Comparison of ENCODE assay signal across 19 cellular contexts in the genomic region with DNA sequence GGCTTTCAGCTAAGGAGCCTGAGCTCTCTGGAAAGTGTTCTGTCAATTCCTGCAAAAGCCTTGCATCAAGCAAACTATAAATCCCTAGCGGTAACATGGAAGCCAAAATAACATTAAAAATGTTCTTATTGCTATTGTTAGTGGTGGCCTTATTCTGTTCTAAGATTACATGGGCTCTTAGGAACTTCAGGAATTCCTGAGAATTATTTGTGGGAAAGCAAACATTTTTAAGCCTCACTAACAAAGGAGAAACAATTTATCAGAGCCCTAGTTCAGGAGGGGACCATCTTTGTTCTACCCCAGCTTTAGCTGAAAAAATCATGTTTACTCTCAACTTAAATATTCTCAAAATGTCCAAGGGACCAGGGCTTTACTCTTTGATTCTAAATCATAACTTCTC.
DNase-seq lines count a peak whose midpoint lies in the region; ATAC-seq, FAIRE-seq and TF ChIP-seq lines count a peak whose summit lies in the region.
"Had no signal": no experiment of that assay in that cellular context is flagged by ENCODE, and none has a peak within 500 bp of the region (broad histone marks: within the 10 kb centered on the region; RNA-seq: fewer than 3 reads in every experiment).

No MANE protein-coding gene starts in this region.

- no peaks in the 10 kb centered on the region for H3K9me3 ChIP-seq in H1 (ENCODE audit: insufficient read depth in 2 of 2, low read depth in 1 of 2, low read length in 1 of 2)
- no peaks in the 10 kb centered on the region for H3K9me3 ChIP-seq in pancreas
- H3K9me3 ChIP-seq in MG63, result no peaks in the 10 kb centered on the region

- POLR2A ChIA-PET in H1 (lab: Charles Lee; ENCODE audit: partially characterized antibody), result no interaction called here

- H4K5ac ChIP-seq in H1 (ENCODE audit: insufficient read length, low read depth, low read length) (no peak overlapping the region), mesendoderm (ENCODE audit: low read length) (no peak overlapping the region)

- FAIRE-seq in H1 (lab: Jason Lieb, UNC) (no peak), pancreas (lab: Jason Lieb, UNC) (no peak)
- FAIRE-seq: G401.6 had no signal

- H3K79me1 ChIP-seq in H1 (ENCODE audit: low read depth, low read length), result no peaks in the 10 kb centered on the region
- H3K79me1 ChIP-seq in mesendoderm (ENCODE audit: low read length), result no peaks in the 10 kb centered on the region

- H3K79me2 ChIP-seq in H1 (ENCODE audit: control insufficient read depth in 1 of 2, insufficient read depth in 2 of 2, low read length in 2 of 2) (no peaks in the 10 kb centered on the region), mesendoderm (ENCODE audit: control insufficient read depth, insufficient read depth, low read length) (no peaks in the 10 kb centered on the region)

- TF ChIP-seq RAD21 in Ishikawa (IDR thresholded peaks at IDR 0.05; ENCODE audit: low read depth) (no peak), H1 (IDR thresholded peaks at IDR 0.05 in 1 of 2, conservative IDR thresholded peaks at IDR 0.05 in 1 of 2; ENCODE audit: low read depth in 2 of 2, low read length in 2 of 2) (no peak)

- H3K23me2 ChIP-seq in H1 (ENCODE audit: low read depth, low read length), result no peaks in the 10 kb centered on the region

- H2AK5ac ChIP-seq in H1 (ENCODE audit: low read depth, low read length), result no peak overlapping the region
- H2AK5ac ChIP-seq in mesendoderm (ENCODE audit: low read length), result no peak overlapping the region

- no peak overlapping the region for H4K91ac ChIP-seq in H1 (replicated peaks; ENCODE audit: insufficient read length, low read length)

- intact Hi-C loops in pancreas (cut with DNase I), result no loop called here

- no peak overlapping the region for H2BK12ac ChIP-seq in H1 (ENCODE audit: low read depth, low read length)

- no peaks in the 10 kb centered on the region for H3K36me3 ChIP-seq in H1 (ENCODE audit: control insufficient read depth in 2 of 4, insufficient read depth in 4 of 4, low read length in 3 of 4)
- no peaks in the 10 kb centered on the region for H3K36me3 ChIP-seq in mesendoderm (ENCODE audit: control insufficient read depth, insufficient read depth, low read length)
- H3K36me3 ChIP-seq in pancreas, result no peaks in the 10 kb centered on the region
- no peaks in the 10 kb centered on the region for H3K36me3 ChIP-seq in MG63
- H3K36me3 ChIP-seq: cardiac muscle cell had no signal

- H3K18ac ChIP-seq in H1 (ENCODE audit: extremely low read depth, low read length), result no peak overlapping the region
- H3K18ac ChIP-seq in mesendoderm (ENCODE audit: low read length), result no peak overlapping the region

- H2BK120ac ChIP-seq in H1 (replicated peaks; ENCODE audit: low read depth, low read length) (no peak overlapping the region), mesendoderm (ENCODE audit: low read depth, low read length) (no peak overlapping the region)

- no peak overlapping the region for H3K4me3 ChIP-seq in H1 (ENCODE audit: extremely low read depth in 1 of 4, insufficient read depth in 2 of 4, low read depth in 3 of 4, low read length in 4 of 4)
- H3K4me3 ChIP-seq in mesendoderm (ENCODE audit: low read length), result no peak overlapping the region
- no peak overlapping the region for H3K4me3 ChIP-seq in pancreas
- H3K4me3 ChIP-seq in MG63, result no peak overlapping the region
- H3K4me3 ChIP-seq: cardiac muscle cell had no signal

- peak overlapping the region; percentile 84; the same call in 1 of the 2 replicates for H2AFZ ChIP-seq in H1 (ENCODE audit: low read length)

- H2BK5ac ChIP-seq in H1 (ENCODE audit: low read depth, low read length), result no peak overlapping the region
- H2BK5ac ChIP-seq in mesendoderm (ENCODE audit: low read length), result no peak overlapping the region

- H3K9ac ChIP-seq in H1 (replicated peaks in 1 of 4; ENCODE audit: extremely low read depth in 1 of 4, low read depth in 3 of 4, low read length in 3 of 4) (no peak overlapping the region), mesendoderm (ENCODE audit: low read length) (no peak overlapping the region)

- peak; percentile 34 for DNase-seq in A172 (ENCODE audit: low spot score)
- DNase-seq in H1 (ENCODE audit: low read depth in 1 of 2, low spot score in 2 of 2), result no peak
- DNase-seq in mesendoderm, result peak; percentile 52
- DNase-seq in middle frontal gyrus (ENCODE audit: extremely low spot score, low spot score), result no peak
- no peak for DNase-seq in pancreas
- DNase-seq in MG63, result no peak
- DNase-seq in cortex of kidney (lab: John Stamatoyannopoulos, UW), result no peak
- DNase-seq: activated naive CD4-positive, alpha-beta T cell; GOT3; head of caudate nucleus; left cardiac atrium; NCI-H1436; retina; stimulated activated CD4-positive, alpha-beta T cell treated with anti-CD3 and anti-CD28 coated beads, Interleukin-2, amount 100 ng/mL, for 24 hours had no signal

- H3K23ac ChIP-seq in H1 (ENCODE audit: insufficient read length) (no peak overlapping the region), mesendoderm (ENCODE audit: low read length) (no peak overlapping the region)

- no peak overlapping the region for H3K4ac ChIP-seq in H1 (replicated peaks; ENCODE audit: insufficient read length, low read depth, low read length)
- H3K4ac ChIP-seq in mesendoderm (ENCODE audit: low read depth, low read length), result no peak overlapping the region

- 94% methylated on average over 1 of the region's 1 CpG; no CpG with 5 or more reads in 1 of the 2 experiments for WGBS in H1 (ENCODE audit: extremely low coverage in 1 of 2, insufficient coverage in 1 of 2, insufficient read length in 1 of 2, insufficient replicate concordance in 2 of 2, low coverage in 1 of 2, low lambda C conversion rate in 2 of 2, missing lambda C conversion rate in 1 of 2), 2 experiments
- no CpG with 5 or more reads among the region's 1 CpG for WGBS in mesendoderm (ENCODE audit: extremely low coverage, insufficient coverage, low lambda C conversion rate)
- WGBS in pancreas, 2 donors, result 79 to 91% methylated on average over 1 of the region's 1 CpG

- no peak overlapping the region for H4K8ac ChIP-seq in H1 (ENCODE audit: extremely low read depth, insufficient read depth, low read length)
- H4K8ac ChIP-seq in mesendoderm (ENCODE audit: low read depth, low read length), result no peak overlapping the region

- H3K27me3 ChIP-seq in H1 (replicated peaks in 1 of 4; ENCODE audit: control insufficient read depth in 3 of 4, extremely low read depth in 1 of 4, insufficient read depth in 3 of 4, low read length in 3 of 4) (no peaks in the 10 kb centered on the region), mesendoderm (ENCODE audit: insufficient read depth, low read length, poor library complexity) (no peaks in the 10 kb centered on the region), pancreas (no peaks in the 10 kb centered on the region), MG63 (no peaks in the 10 kb centered on the region)
- H3K27me3 ChIP-seq: cardiac muscle cell had no signal

- no peak for TF ChIP-seq EP300 in Ishikawa (IDR thresholded peaks at IDR 0.05; ENCODE audit: borderline replicate concordance)
- TF ChIP-seq EP300 in H1 (IDR thresholded peaks at IDR 0.05; ENCODE audit: borderline replicate concordance in 1 of 2, low read depth in 2 of 2, low read length in 2 of 2), result no peak

- H3K4me1 ChIP-seq in H1 (replicated peaks in 1 of 4; ENCODE audit: control insufficient read depth in 3 of 4, insufficient read depth in 4 of 4, low read length in 3 of 4) (no peaks in the 10 kb centered on the region), mesendoderm (ENCODE audit: control insufficient read depth, low read depth, low read length) (no peaks in the 10 kb centered on the region), pancreas (no peaks in the 10 kb centered on the region)

- ATAC-seq in pancreas, result no peak
- ATAC-seq: left cardiac atrium had no signal

- no peak for TF ChIP-seq POLR2A in H1 (IDR thresholded peaks at IDR 0.05; ENCODE audit: control extremely low read depth in 1 of 2, low read depth in 2 of 2, low read length in 2 of 2)

- H4K20me1 ChIP-seq in H1 (replicated peaks in 1 of 2; ENCODE audit: control insufficient read depth in 1 of 2, insufficient read depth in 2 of 2, low read length in 2 of 2), result no peaks in the 10 kb centered on the region

- H2BK15ac ChIP-seq in H1 (ENCODE audit: low read length) (no peak overlapping the region), mesendoderm (replicated peaks; ENCODE audit: low read depth) (no peak overlapping the region)

- no peak overlapping the region for H3K4me2 ChIP-seq in H1 (ENCODE audit: insufficient read depth in 1 of 2, low read depth in 2 of 2, low read length in 2 of 2)
- no peak overlapping the region for H3K4me2 ChIP-seq in mesendoderm (ENCODE audit: low read length)

- H2BK20ac ChIP-seq in H1 (ENCODE audit: low read length), result no peak overlapping the region

- CTCF ChIA-PET in H1 (lab: Charles Lee; ENCODE audit: partially characterized antibody), result interaction anchor here (1.1 to 1.2 kb wide), 2 partner anchors 23 to 134 kb away, joined by 3 to 4 read pairs; no protein-coding TSS in a partner anchor

- H3K27ac ChIP-seq in H1 (ENCODE audit: low read depth, low read length) (no peak overlapping the region), mesendoderm (ENCODE audit: low read depth, low read length) (no peak overlapping the region), pancreas (no peak overlapping the region)
- H3K27ac ChIP-seq: 22Rv1, cardiac muscle cell, VCaP had no signal

- no peak overlapping the region for H3K14ac ChIP-seq in H1 (ENCODE audit: insufficient read length)

- no peak overlapping the region for H3K56ac ChIP-seq in H1 (replicated peaks; ENCODE audit: insufficient read length, low read depth, low read length)
- H3K56ac ChIP-seq in mesendoderm (ENCODE audit: low read length), result no peak overlapping the region

- no peak for TF ChIP-seq CTCF in H1 (IDR thresholded peaks at IDR 0.05; ENCODE audit: control extremely low read depth in 1 of 3, insufficient read depth in 1 of 3, low read depth in 1 of 3, low read length in 3 of 3)
- no peak for TF ChIP-seq CTCF in pancreas (IDR thresholded peaks at IDR 0.05)

TF ChIP-seq in Ishikawa, 13 proteins besides CTCF, POLR2A, EP300 and RAD21:
- TF ChIP-seq CREB1 (IDR thresholded peaks at IDR 0.05; ENCODE audit: low read depth) (no peak), YY1 (IDR thresholded peaks at IDR 0.05; ENCODE audit: low read depth) (no peak), TEAD4 (IDR thresholded peaks at IDR 0.05) (peak; percentile 32; the same call in 1 of the 2 replicates)
- TF ChIP-seq, protein P1, sequence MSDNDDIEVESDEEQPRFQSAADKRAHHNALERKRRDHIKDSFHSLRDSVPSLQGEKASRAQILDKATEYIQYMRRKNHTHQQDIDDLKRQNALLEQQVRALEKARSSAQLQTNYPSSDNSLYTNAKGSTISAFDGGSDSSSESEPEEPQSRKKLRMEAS (IDR thresholded peaks at IDR 0.05), result no peak

TF ChIP-seq in H1, 55 proteins besides CTCF, POLR2A, EP300 and RAD21 (continues in another document):
- TF ChIP-seq, protein P2, sequence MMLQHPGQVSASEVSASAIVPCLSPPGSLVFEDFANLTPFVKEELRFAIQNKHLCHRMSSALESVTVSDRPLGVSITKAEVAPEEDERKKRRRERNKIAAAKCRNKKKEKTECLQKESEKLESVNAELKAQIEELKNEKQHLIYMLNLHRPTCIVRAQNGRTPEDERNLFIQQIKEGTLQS (IDR thresholded peaks at IDR 0.05; ENCODE audit: insufficient read depth, low read depth, low read length), result no peak
- no peak for TF ChIP-seq SP4 (IDR thresholded peaks at IDR 0.05; ENCODE audit: low read length)
- no peak for TF ChIP-seq SP1 (IDR thresholded peaks at IDR 0.05; ENCODE audit: low read depth, low read length)
- TF ChIP-seq TAF7 (optimal IDR thresholded peaks at IDR 0.05; ENCODE audit: borderline replicate concordance, low read depth, low read length), result no peak

Comparison
In these comparisons a context has a peak if more than half of its experiments do, and no peak if none do; other contexts are left out.
1. DNase-seq: peak in A172 (single experiment) and mesendoderm (single experiment); none in H1 (0 of 2), middle frontal gyrus (single experiment), pancreas (0 of 6), MG63 (single experiment) and cortex of kidney (single experiment).